In the genomic region with DNA sequence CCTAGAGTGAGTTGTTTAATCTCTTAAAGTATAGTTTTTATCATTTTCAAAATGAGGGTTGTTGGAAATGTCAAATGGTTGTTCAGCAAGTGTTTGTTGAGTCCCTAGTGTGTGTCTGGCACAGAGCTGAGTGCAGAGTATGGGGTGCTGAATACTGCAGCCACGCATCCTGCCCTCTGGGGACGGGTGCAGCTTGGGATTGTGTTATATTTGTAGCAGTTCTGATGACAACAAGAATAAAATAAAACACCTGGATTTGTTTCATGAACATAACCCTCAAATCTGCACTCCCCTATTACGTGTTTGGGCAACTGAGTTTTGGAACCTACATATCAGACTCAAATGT, we compare ENCODE assay signal across 19 cellular contexts.
A peak's percentile ranks its signal among the peaks of the same experiment; 100 is the strongest.
DNase-seq lines count a peak whose midpoint lies in the region; ATAC-seq and TF ChIP-seq lines count a peak whose summit lies in the region.
"Had no signal": no experiment of that assay in that cellular context is flagged by ENCODE, and none has a peak within 500 bp of the region (broad histone marks: within the 10 kb centered on the region; RNA-seq: fewer than 3 reads in every experiment).

No MANE protein-coding gene starts in this region.

- in situ Hi-C loops in mammary epithelial cell (cut with MboI; ENCODE audit: low sequenced_read_pairs in 2 of 2) = no loop called here

- peaks cover 30% of the 10 kb centered on the region for H3K4me1 Mint-ChIP-seq in MCF 10A (ENCODE audit: insufficient read depth, unreplicated experiment)

- no peak overlapping the region for H3K4me3 Mint-ChIP-seq in MCF 10A (ENCODE audit: unreplicated experiment)
- H3K4me3 Mint-ChIP-seq: activated CD4-positive, alpha-beta T cell treated with anti-CD3 and anti-CD28 coated beads, Interleukin-2, amount 10 ng/mL, durations not matched to agents 24 days and 14 days; CD14-positive monocyte had no signal

- H3K27me3 ChIP-seq in mammary epithelial cell (ENCODE audit: insufficient read depth, low read length) = no peaks in the 10 kb centered on the region
- H3K27me3 ChIP-seq in rectal smooth muscle tissue (ENCODE audit: control insufficient read depth, insufficient read depth, low read length) = no peaks in the 10 kb centered on the region
- H3K27me3 ChIP-seq in aorta (ENCODE audit: control insufficient read depth in 1 of 2, insufficient read depth in 2 of 2, low read length in 1 of 2) = no peaks in the 10 kb centered on the region
- H3K27me3 ChIP-seq in BE2C = peaks cover 30% of the 10 kb centered on the region
- H3K27me3 ChIP-seq: right lobe of liver, testis had no signal

- H3K4me1 ChIP-seq in mammary epithelial cell (ENCODE audit: insufficient read depth, low read length) (peaks cover 12% of the 10 kb centered on the region), rectal smooth muscle tissue (ENCODE audit: control insufficient read depth, insufficient read depth, low read length) (peaks cover 37% of the 10 kb centered on the region), aorta (ENCODE audit: control insufficient read depth in 1 of 2, insufficient read depth in 2 of 2, low read length in 2 of 2) (peaks cover 2 to 11% of the 10 kb centered on the region in 2 donors), BE2C (no peaks in the 10 kb centered on the region)
- H3K4me1 ChIP-seq: right lobe of liver had no signal

- no peaks in the 10 kb centered on the region for H4K20me1 ChIP-seq in mammary epithelial cell (ENCODE audit: insufficient read depth, low read length)

- DNase-seq in MCF 10A (ENCODE audit: unreplicated experiment) = no peak
- no peak for DNase-seq in mammary epithelial cell
- DNase-seq in left cardiac atrium = no peak
- DNase-seq in aorta = no peak
- no peak for DNase-seq in BE2C
- no peak for DNase-seq in SK-N-DZ (ENCODE audit: low spot score)
- DNase-seq in DMS 273 treated with DMSO at 0.1 percent for 48 hours (lab: John Stamatoyannopoulos, UW) = no peak
- DNase-seq: activated CD4-positive, alpha-beta T cell treated with anti-CD3 and anti-CD28 coated beads, Interleukin-2, amount 10 ng/mL, durations not matched to agents 24 days and 14 days; activated naive CD4-positive, alpha-beta T cell treated with Interleukin-2 at 50 U/mL for 16 hours; DMS79; KBM-7; mesendoderm; NCI-H1092 treated with DMSO at 0.1 percent for 48 hours; NCI-H524 treated with DMSO at 0.1 percent for 48 hours; stimulated activated CD4-positive, alpha-beta T cell treated with anti-CD3 and anti-CD28 coated beads, Interleukin-2, amount 100 ng/mL, for 48 hours had no signal

- no peaks in the 10 kb centered on the region for H3K36me3 ChIP-seq in mammary epithelial cell (ENCODE audit: insufficient read depth, low read length)
- no peaks in the 10 kb centered on the region for H3K36me3 ChIP-seq in rectal smooth muscle tissue (ENCODE audit: control insufficient read depth, insufficient read depth, low read length)
- no peaks in the 10 kb centered on the region for H3K36me3 ChIP-seq in aorta (ENCODE audit: control insufficient read depth in 1 of 2, insufficient read depth in 2 of 2, low read length in 1 of 2)
- no peaks in the 10 kb centered on the region for H3K36me3 ChIP-seq in BE2C
- H3K36me3 ChIP-seq: right lobe of liver had no signal

- BruUV-seq in MCF 10A (replicated peaks; lab: Mats Ljungman, UMichigan) (no TSS peak), mammary epithelial cell (replicated peaks; lab: Mats Ljungman, UMichigan) (no TSS peak)

- intact Hi-C loops in MCF 10A (cut with micrococcal nuclease) (no loop called here), mammary epithelial cell (cut with micrococcal nuclease) (no loop called here), left cardiac atrium (cut with DNase I) (no loop called here), aorta (cut with DNase I) (loop anchor here in 1 of 2 donors (5.0 kb wide), 1 partner anchor 87 kb away; no protein-coding TSS in a partner anchor)

- dilution Hi-C loops in mammary epithelial cell (cut with HindIII; ENCODE audit: low sequenced_read_pairs) = no loop called here

- H3K9me3 Mint-ChIP-seq in MCF 10A (ENCODE audit: unreplicated experiment) = no peaks in the 10 kb centered on the region
- H3K9me3 Mint-ChIP-seq: activated CD4-positive, alpha-beta T cell treated with anti-CD3 and anti-CD28 coated beads, Interleukin-2, amount 10 ng/mL, durations not matched to agents 24 days and 14 days; CD14-positive monocyte had no signal

- H3K9me3 ChIP-seq in mammary epithelial cell (replicated peaks; ENCODE audit: insufficient read depth, low read length) = no peaks in the 10 kb centered on the region
- no peaks in the 10 kb centered on the region for H3K9me3 ChIP-seq in aorta (ENCODE audit: control insufficient read depth, low read length)
- H3K9me3 ChIP-seq in BE2C = no peaks in the 10 kb centered on the region
- H3K9me3 ChIP-seq: right lobe of liver, testis had no signal

- WGBS in mammary epithelial cell (ENCODE audit: low coverage, missing lambda C conversion rate) = 100% methylated on average over 3 of the region's 3 CpGs
- 32 to 34% methylated on average over 3 of the region's 3 CpGs for WGBS in aorta, 2 donors

- ATAC-seq in left cardiac atrium (peak; percentile 32 to 46), aorta (ENCODE audit: low FRiP score) (no peak)

- peaks cover 5% of the 10 kb centered on the region for H3K36me3 Mint-ChIP-seq in MCF 10A (ENCODE audit: insufficient read depth, unreplicated experiment)
- H3K36me3 Mint-ChIP-seq: CD14-positive monocyte had no signal

- no peak overlapping the region for H3K4me2 ChIP-seq in mammary epithelial cell (ENCODE audit: insufficient read depth, low read depth, low read length)

- CTCF ChIA-PET in MCF 10A (lab: Yijun Ruan, JAX) = interaction anchor here (0.6 kb wide), 1 partner anchor 94 kb away, joined by 3 read pairs; no protein-coding TSS in a partner anchor
- CTCF ChIA-PET in mammary epithelial cell (lab: Charles Lee; ENCODE audit: low non-redundant PET) = no interaction called here

- H3K79me2 ChIP-seq in mammary epithelial cell (ENCODE audit: insufficient read depth, low read length) = no peaks in the 10 kb centered on the region

- TF ChIP-seq CTCF in MCF 10A (IDR thresholded peaks at IDR 0.05; ENCODE audit: unreplicated experiment) (no peak), mammary epithelial cell (conservative IDR thresholded peaks at IDR 0.05 in 1 of 2, IDR thresholded peaks at IDR 0.05 in 1 of 2; ENCODE audit: extremely low read depth in 1 of 2, insufficient read depth in 1 of 2, low read depth in 1 of 2, low read length in 2 of 2) (no peak), BE2C (IDR thresholded peaks at IDR 0.05; ENCODE audit: low read depth, low read length) (no peak)

- H3K9ac ChIP-seq in mammary epithelial cell (ENCODE audit: insufficient read depth, low read length) (no peak overlapping the region), rectal smooth muscle tissue (ENCODE audit: low read length) (no peak overlapping the region)

- H2AFZ ChIP-seq in mammary epithelial cell (ENCODE audit: low read depth, low read length) = no peak overlapping the region

- H3K27me3 Mint-ChIP-seq in MCF 10A (ENCODE audit: insufficient read depth, unreplicated experiment) = no peaks in the 10 kb centered on the region

- H3K4me3 ChIP-seq in mammary epithelial cell (replicated peaks in 1 of 3; ENCODE audit: insufficient read depth in 1 of 3, low read depth in 2 of 3, low read length in 3 of 3) = no peak overlapping the region
- no peak overlapping the region for H3K4me3 ChIP-seq in rectal smooth muscle tissue (ENCODE audit: low read length)
- H3K4me3 ChIP-seq in aorta (ENCODE audit: low read length in 2 of 2) = no peak overlapping the region
- H3K4me3 ChIP-seq in BE2C (ENCODE audit: low read depth, low read length) = no peak overlapping the region
- H3K4me3 ChIP-seq: right lobe of liver, testis had no signal

- POLR2A ChIA-PET in MCF 10A (lab: Yijun Ruan, JAX) = no interaction called here

- peak overlapping the region; percentile 76 for H3K27ac Mint-ChIP-seq in MCF 10A (ENCODE audit: low read depth, unreplicated experiment)
- H3K27ac Mint-ChIP-seq: activated CD4-positive, alpha-beta T cell treated with anti-CD3 and anti-CD28 coated beads, Interleukin-2, amount 10 ng/mL, durations not matched to agents 24 days and 14 days; CD14-positive monocyte had no signal

- H3K27ac ChIP-seq in mammary epithelial cell (ENCODE audit: insufficient read depth, low read depth, low read length) (no peak overlapping the region), rectal smooth muscle tissue (ENCODE audit: low read depth, low read length) (peak overlapping the region; percentile 86), aorta (ENCODE audit: low read depth in 1 of 2, low read length in 2 of 2) (peak overlapping the region; percentile 39 to 44)
- H3K27ac ChIP-seq: right lobe of liver had no signal
